19 cellular contexts compared by ENCODE assay signal in the genomic region with DNA sequence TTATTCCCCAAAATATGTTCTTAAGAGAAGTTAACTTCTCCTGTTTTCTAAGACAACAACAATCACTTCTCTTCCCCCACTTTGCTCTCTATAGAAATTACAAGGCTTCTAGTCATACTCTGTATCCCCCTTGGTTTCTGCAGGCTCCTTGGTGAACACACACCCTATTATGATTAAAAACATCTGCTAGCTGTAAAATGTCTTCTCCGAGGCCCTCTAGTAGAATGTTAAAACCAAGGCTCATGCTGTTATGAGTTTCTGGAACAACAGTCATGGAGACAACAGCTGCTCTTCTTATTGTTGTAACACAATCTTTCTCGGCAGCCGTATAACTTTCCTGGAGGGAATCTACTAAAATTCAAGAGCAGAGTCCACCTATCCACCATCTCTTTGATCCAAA.
"Had no signal": no experiment of that assay in that cellular context is flagged by ENCODE, and none has a peak within 500 bp of the region (broad histone marks: within the 10 kb centered on the region; RNA-seq: fewer than 3 reads in every experiment).

No MANE protein-coding gene starts in this region.

- H3K27me3 ChIP-seq: tibial nerve had no signal

- H3K27ac Mint-ChIP-seq: activated CD4-positive, alpha-beta T cell treated with anti-CD3 and anti-CD28 coated beads, Interleukin-2, amount 10 ng/mL, durations not matched to agents 7 days and 5 days; activated CD8-positive, alpha-beta T cell treated with anti-CD3 and anti-CD28 coated beads, Interleukin-2, amount 10 ng/mL, durations not matched to agents 7 days and 5 days; activated naive CD4-positive, alpha-beta T cell treated with anti-CD3 and anti-CD28 coated beads for 36 hours; activated T-cell treated with anti-CD3 and anti-CD28 coated beads, Interleukin-2, amount 50 U/mL, for 24 hours; progenitor cell of endocrine pancreas had no signal

- DNase-seq: activated CD4-positive, alpha-beta T cell treated with anti-CD3 and anti-CD28 coated beads, Interleukin-2, amount 10 ng/mL, durations not matched to agents 7 days and 5 days; activated CD8-positive, alpha-beta T cell treated with anti-CD3 and anti-CD28 coated beads, Interleukin-2, amount 10 ng/mL, durations not matched to agents 7 days and 5 days; activated naive CD4-positive, alpha-beta T cell treated with anti-CD3 and anti-CD28 coated beads for 36 hours; activated T-cell treated with anti-CD3 and anti-CD28 coated beads, Interleukin-2, amount 50 U/mL, for 24 hours; aorta; cortex of kidney; effector CD4-positive, alpha-beta T cell; hypothalamus; islet precursor cell; left colon; midbrain; stimulated activated CD4-positive, alpha-beta T cell treated with anti-CD3 and anti-CD28 coated beads, Interleukin-2, amount 100 ng/mL, for 24 hours; stimulated activated naive CD8-positive, alpha-beta T cell treated with anti-CD3 and anti-CD28 coated beads, Interleukin-15, Interleukin-2, amounts not matched to agents 100 U/mL and 50 U/mL, for 24 hours; substantia nigra; T1000 had no signal

- H3K4me3 ChIP-seq: lung, tibial nerve had no signal

- ATAC-seq: activated CD8-positive, alpha-beta T cell treated with anti-CD3 and anti-CD28 coated beads, Interleukin-2, amount 10 ng/mL, durations not matched to agents 7 days and 5 days; left colon; stimulated activated naive CD8-positive, alpha-beta T cell treated with anti-CD3 and anti-CD28 coated beads, Interleukin-15, Interleukin-2, amounts not matched to agents 100 U/mL and 50 U/mL, for 24 hours had no signal

- H3K4me1 Mint-ChIP-seq: activated CD4-positive, alpha-beta T cell treated with anti-CD3 and anti-CD28 coated beads, Interleukin-2, amount 10 ng/mL, durations not matched to agents 7 days and 5 days; central memory CD8-positive, alpha-beta T cell had no signal

- H3K9me3 ChIP-seq: tibial nerve had no signal

- H3K27ac ChIP-seq: tibial nerve had no signal

- H3K4me1 ChIP-seq: tibial nerve had no signal

- H3K9me3 Mint-ChIP-seq: activated CD4-positive, alpha-beta T cell treated with anti-CD3 and anti-CD28 coated beads, Interleukin-2, amount 10 ng/mL, durations not matched to agents 7 days and 5 days; activated naive CD4-positive, alpha-beta T cell treated with anti-CD3 and anti-CD28 coated beads for 36 hours; activated T-cell treated with anti-CD3 and anti-CD28 coated beads, Interleukin-2, amount 50 U/mL, for 24 hours; central memory CD8-positive, alpha-beta T cell had no signal

- H3K36me3 ChIP-seq: tibial nerve had no signal

- H3K4me3 Mint-ChIP-seq: activated CD4-positive, alpha-beta T cell treated with anti-CD3 and anti-CD28 coated beads, Interleukin-2, amount 10 ng/mL, durations not matched to agents 7 days and 5 days; activated CD8-positive, alpha-beta T cell treated with anti-CD3 and anti-CD28 coated beads, Interleukin-2, amount 10 ng/mL, durations not matched to agents 7 days and 5 days; activated naive CD4-positive, alpha-beta T cell treated with anti-CD3 and anti-CD28 coated beads for 36 hours; activated T-cell treated with anti-CD3 and anti-CD28 coated beads, Interleukin-2, amount 50 U/mL, for 24 hours; central memory CD8-positive, alpha-beta T cell had no signal
